ENCODE assay signal across 23 cellular contexts in the genomic region with DNA sequence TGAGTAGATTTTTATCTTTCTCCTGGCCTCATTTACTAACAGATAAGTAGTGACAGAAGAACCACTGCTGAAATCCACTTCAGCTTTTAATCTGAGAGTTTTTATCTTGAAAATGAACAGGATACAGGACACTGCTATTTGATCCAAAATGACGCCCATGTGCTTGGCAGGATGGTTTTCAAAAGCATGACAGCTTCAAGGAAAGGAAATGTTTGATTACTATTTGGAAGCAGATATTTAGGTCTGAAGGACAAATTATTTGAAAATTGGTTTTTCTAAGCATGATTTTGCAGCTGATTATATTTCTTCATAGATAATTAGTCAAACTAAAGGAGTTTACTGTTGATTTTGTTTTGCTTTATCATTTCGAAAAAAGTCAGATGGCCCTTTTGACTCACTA.
"Had no signal": no experiment of that assay in that cellular context is flagged by ENCODE, and none has a peak within 500 bp of the region (broad histone marks: within the 10 kb centered on the region; RNA-seq: fewer than 3 reads in every experiment).

No MANE protein-coding gene starts in this region.

- H3K27me3 ChIP-seq: esophagus squamous epithelium, gastrocnemius medialis, heart right ventricle, left lung had no signal

- H3K27ac ChIP-seq: epithelial cell of prostate, esophagus squamous epithelium, gastrocnemius medialis, heart right ventricle, left lung, lower lobe of right lung had no signal

- H3K9me3 ChIP-seq: esophagus squamous epithelium, gastrocnemius medialis, lower lobe of right lung, mucosa of descending colon had no signal

- H3K4me1 ChIP-seq: esophagus squamous epithelium, gastrocnemius medialis, heart right ventricle, left lung, lower lobe of right lung had no signal

- DNase-seq: cortex of kidney; effector CD8-positive, alpha-beta T cell; effector memory CD8-positive, alpha-beta T cell; endodermal cell; erythroblast; esophagus squamous epithelium; foreskin fibroblast; foreskin melanocyte; gastrocnemius medialis; glutamatergic neuron; head of caudate nucleus; heart right ventricle; hippocampal formation; left cardiac atrium; left lung; left ventricle myocardium superior; lower lobe of right lung; mesenchymal stem cell; mucosa of descending colon; naive B cell; naive thymus-derived CD8-positive, alpha-beta T cell had no signal

- ATAC-seq: effector memory CD8-positive, alpha-beta T cell; esophagus mucosa; gastrocnemius medialis; heart right ventricle; left cardiac atrium; left lung; left ventricle myocardium superior; lower lobe of right lung; mucosa of descending colon; naive thymus-derived CD8-positive, alpha-beta T cell had no signal

- H3K4me3 ChIP-seq: esophagus squamous epithelium, gastrocnemius medialis, heart right ventricle, left lung, lower lobe of right lung, mucosa of descending colon had no signal
